Comparison of ENCODE assay signal across 28 cellular contexts in genomic region chr22:33464698-33465097, GRCh38.
"Had no signal": no experiment of that assay in that cellular context is flagged by ENCODE, and none has a peak within 500 bp of the region (broad histone marks: within the 10 kb centered on the region; RNA-seq: fewer than 3 reads in every experiment).

No MANE protein-coding gene starts in this region.

- H3K27me3 ChIP-seq: heart right ventricle, hepatocyte, neural progenitor cell, neutrophil, ovary, right atrium auricular region, right lobe of liver, stomach, testis, thyroid gland, transverse colon, upper lobe of right lung, uterus had no signal

- H3K4me3 ChIP-seq: heart right ventricle, hepatocyte, left ventricle myocardium inferior, lung, neural progenitor cell, ovary, right atrium auricular region, right lobe of liver, smooth muscle cell, stomach, testis, thyroid gland, transverse colon, upper lobe of right lung, uterus had no signal

- ATAC-seq: stimulated activated naive B cell treated with anti-CD40 and anti-IgM and Interleukin-4, amounts not matched to agents 10 μg/mL and 1 μg/mL and 100 μg/mL, for 72 hours; stimulated activated naive CD8-positive, alpha-beta T cell treated with anti-CD3 and anti-CD28 coated beads, Interleukin-15, Interleukin-2, amounts not matched to agents 100 U/mL and 50 U/mL, for 24 hours had no signal

- FAIRE-seq: keratinocyte had no signal

- H3K9ac ChIP-seq: neural progenitor cell had no signal

- H3K4me1 ChIP-seq: neural progenitor cell, right lobe of liver, testis, thyroid gland, transverse colon, upper lobe of right lung, uterus had no signal

- DNase-seq: heart right ventricle; left ventricle myocardium inferior; mesendoderm; naive B cell; natural killer cell; nephron progenitor cell; occipital lobe; ovary; right lobe of liver; stimulated activated CD4-positive, alpha-beta T cell treated with anti-CD3 and anti-CD28 coated beads, Interleukin-1b, Interleukin-23, amount 100 ng/mL, for 48 hours; stimulated activated CD4-positive, alpha-beta T cell treated with anti-CD3 and anti-CD28 coated beads, Interleukin-2, amount 100 ng/mL, for 48 hours; stimulated activated CD4-positive, alpha-beta T cell treated with anti-CD3 and anti-CD28 coated beads, Interleukin-4, amount 100 ng/mL, for 4 hours; stimulated activated CD8-positive, alpha-beta memory T cell treated with anti-CD3 and anti-CD28 coated beads, Interleukin-4, amount 100 ng/mL, for 48 hours; stimulated activated naive B cell treated with anti-CD40 and anti-IgM and Interleukin-4, amounts not matched to agents 10 μg/mL and 1 μg/mL and 100 μg/mL, for 72 hours; stimulated activated naive CD8-positive, alpha-beta T cell treated with anti-CD3 and anti-CD28 coated beads, Interleukin-15, Interleukin-2, amounts not matched to agents 100 U/mL and 50 U/mL, for 24 hours; stomach; testis; thyroid gland; transverse colon; upper lobe of right lung; uterus had no signal

- H3K27ac ChIP-seq: hepatocyte, left ventricle myocardium inferior, neural progenitor cell, neutrophil, ovary, right atrium auricular region, right lobe of liver, stomach, testis, thyroid gland, transverse colon, upper lobe of right lung, uterus had no signal

- H2AFZ ChIP-seq: hepatocyte, neural progenitor cell had no signal

- H3K36me3 ChIP-seq: heart right ventricle, left ventricle myocardium inferior, neutrophil, ovary, right atrium auricular region, right lobe of liver, stomach, thyroid gland, transverse colon, upper lobe of right lung, uterus had no signal

- H3K4me2 ChIP-seq: hepatocyte, neural progenitor cell, smooth muscle cell had no signal

- H3K9me3 ChIP-seq: neutrophil, ovary, right atrium auricular region, testis, thyroid gland, upper lobe of right lung had no signal
